In the genomic region with DNA sequence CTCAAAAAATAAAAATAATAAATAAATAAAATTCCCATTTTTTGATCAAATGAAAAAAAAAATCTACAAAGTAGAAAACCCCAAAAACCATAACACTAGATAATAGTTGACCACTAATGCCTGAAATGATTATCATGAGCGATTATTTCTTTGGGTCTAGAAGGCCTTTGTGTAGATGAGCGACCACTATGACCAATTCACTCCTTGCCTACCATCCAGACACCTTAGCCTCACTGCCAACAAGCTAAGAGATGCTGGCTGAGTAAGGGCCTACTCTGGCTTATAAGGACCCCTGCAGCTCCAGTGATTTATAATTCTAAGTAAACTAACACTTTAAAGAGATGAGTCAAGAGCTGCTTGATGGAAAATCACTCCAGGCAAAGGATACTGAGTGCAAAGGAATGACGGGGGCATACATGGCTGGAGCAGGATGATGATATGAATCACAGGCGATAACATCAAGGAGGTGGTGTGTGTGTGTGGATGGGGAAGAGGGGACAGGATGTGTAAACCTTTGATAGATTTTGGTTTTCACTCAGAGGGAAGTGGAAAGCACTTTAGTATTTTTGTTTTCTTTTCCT, we compare ENCODE assay signal across 16 cellular contexts. TPM values are rescaled to one million over a fixed set of nuclear protein-coding genes. Genes with fewer than 3 reads are reported as not detected.
DNase-seq lines count a peak whose midpoint lies in the region; ATAC-seq, FAIRE-seq and TF ChIP-seq lines count a peak whose summit lies in the region.
"Had no signal": no experiment of that assay in that cellular context is flagged by ENCODE, and none has a peak within 500 bp of the region (broad histone marks: within the 10 kb centered on the region; RNA-seq: fewer than 3 reads in every experiment).

No MANE protein-coding gene starts in this region.

- in situ Hi-C loops in ACHN (cut with HindIII; ENCODE audit: low pct_ligation_motif_present, low pct_unique_long_range_greater_than_20kb, low sequenced_read_pairs), result no loop called here

- peaks cover under 1% of the 10 kb centered on the region for H3K79me2 ChIP-seq in astrocyte (ENCODE audit: insufficient read depth, low read length)

- H3K36me3 Mint-ChIP-seq in astrocyte (ENCODE audit: low read depth, unreplicated experiment), result peaks cover 5% of the 10 kb centered on the region
- H3K36me3 Mint-ChIP-seq: activated naive CD8-positive, alpha-beta T cell had no signal

- H3K27me3 ChIP-seq in astrocyte (ENCODE audit: insufficient read depth, low read length), result no peaks in the 10 kb centered on the region
- H3K27me3 ChIP-seq in effector memory CD4-positive, alpha-beta T cell (replicated peaks; ENCODE audit: control insufficient read depth, insufficient read depth, low read length, poor library complexity, severe bottlenecking), result no peaks in the 10 kb centered on the region
- H3K27me3 ChIP-seq: thyroid gland had no signal

- no peak overlapping the region for H2AFZ ChIP-seq in astrocyte (ENCODE audit: low read depth, low read length)

- ATAC-seq in GM21390 (IDR thresholded peaks at IDR 0.05; ENCODE audit: unreplicated experiment), result no peak
- ATAC-seq: effector memory CD8-positive, alpha-beta T cell had no signal

- H4K20me1 ChIP-seq in astrocyte (ENCODE audit: insufficient read depth, low read length), result no peaks in the 10 kb centered on the region
- H4K20me1 ChIP-seq: BLaER1 had no signal

- FAIRE-seq in astrocyte (lab: Jason Lieb, UNC), result peak; percentile 23

- H3K4me1 Mint-ChIP-seq in astrocyte (ENCODE audit: low read depth, unreplicated experiment), result peaks cover 14% of the 10 kb centered on the region

- H3K36me3 ChIP-seq in astrocyte (ENCODE audit: insufficient read depth, low read length), result no peaks in the 10 kb centered on the region
- no peaks in the 10 kb centered on the region for H3K36me3 ChIP-seq in effector memory CD4-positive, alpha-beta T cell (ENCODE audit: control insufficient read depth, insufficient read depth, low read length)
- H3K36me3 ChIP-seq: BLaER1, thyroid gland had no signal

- TF ChIP-seq CTCF in astrocyte (IDR thresholded peaks at IDR 0.05; ENCODE audit: insufficient read depth, low read depth, low read length), result no peak

- H3K27ac Mint-ChIP-seq in astrocyte (ENCODE audit: unreplicated experiment), result peak overlapping the region; percentile 78
- H3K27ac Mint-ChIP-seq: activated naive CD8-positive, alpha-beta T cell; effector memory CD8-positive, alpha-beta T cell had no signal

- peak overlapping the region; percentile 72 for H3K27ac ChIP-seq in astrocyte (ENCODE audit: low read depth, low read length)
- no peak overlapping the region for H3K27ac ChIP-seq in effector memory CD4-positive, alpha-beta T cell (ENCODE audit: insufficient read depth, low read length, poor library complexity, severe bottlenecking)
- H3K27ac ChIP-seq: BLaER1, skin epidermis, thyroid gland had no signal

- H3K4me3 ChIP-seq in astrocyte (ENCODE audit: insufficient read depth, low read depth, low read length), result no peak overlapping the region
- H3K4me3 ChIP-seq in effector memory CD4-positive, alpha-beta T cell (ENCODE audit: insufficient read depth, low read depth, low read length, poor library complexity, severe bottlenecking), result no peak overlapping the region
- H3K4me3 ChIP-seq: BLaER1, thyroid gland had no signal

- no peak overlapping the region for H3K4me3 Mint-ChIP-seq in astrocyte (ENCODE audit: unreplicated experiment)
- H3K4me3 Mint-ChIP-seq: activated naive CD8-positive, alpha-beta T cell; effector memory CD8-positive, alpha-beta T cell had no signal

- H3K27me3 Mint-ChIP-seq in astrocyte (ENCODE audit: low read depth, unreplicated experiment), result no peaks in the 10 kb centered on the region

- peaks cover 2% of the 10 kb centered on the region for H3K9me3 Mint-ChIP-seq in astrocyte (ENCODE audit: unreplicated experiment)
- H3K9me3 Mint-ChIP-seq: effector memory CD8-positive, alpha-beta T cell had no signal

- peak overlapping the region; percentile 54 for H3K4me2 ChIP-seq in astrocyte (ENCODE audit: low read length)
- H3K4me2 ChIP-seq: BLaER1 had no signal

- H3K4me1 ChIP-seq in astrocyte (ENCODE audit: insufficient read depth, low read length), result peaks cover 12% of the 10 kb centered on the region
- no peaks in the 10 kb centered on the region for H3K4me1 ChIP-seq in effector memory CD4-positive, alpha-beta T cell (ENCODE audit: control insufficient read depth, insufficient read depth, low read length, poor library complexity, severe bottlenecking)

- H3K9ac ChIP-seq in astrocyte (ENCODE audit: low read length), result peak overlapping the region; percentile 26
- H3K9ac ChIP-seq: BLaER1 had no signal

- DNase-seq in ACHN (peak; percentile 72), HK-2 (ENCODE audit: unreplicated experiment) (peak; percentile 46), astrocyte (ENCODE audit: low read depth) (peak; percentile 99), hepatic stellate cell (ENCODE audit: low spot score) (peak; percentile 83), NCI-H187 treated with DMSO at 0.1 percent for 48 hours (lab: John Stamatoyannopoulos, UW) (no peak)
- no peak for DNase-seq in effector memory CD4-positive, alpha-beta T cell
- DNase-seq in effector CD4-positive, alpha-beta T cell, result no peak
- DNase-seq: effector memory CD8-positive, alpha-beta T cell; KBM-7; NCI-H1930; T-helper 9 cell; thyroid gland had no signal

- H3K9me3 ChIP-seq in astrocyte (ENCODE audit: insufficient read depth, low read depth, low read length), result no peaks in the 10 kb centered on the region
- no peaks in the 10 kb centered on the region for H3K9me3 ChIP-seq in effector memory CD4-positive, alpha-beta T cell (ENCODE audit: control insufficient read depth, low read length)
- H3K9me3 ChIP-seq: thyroid gland had no signal

RNA-seq across cellular contexts. Expression of gene F2RL1, which starts 4.8 kb away (rescaled TPM):
- total RNA-seq in astrocyte, result 140 and 164 TPM in 2 replicates

RNA-seq across cellular contexts. Expression of gene S100Z, which starts 35.7 kb away (rescaled TPM):
- not detected in 2 replicates for total RNA-seq in astrocyte
- total RNA-seq: thyroid gland had no signal

Comparison
In these comparisons a context has a peak if more than half of its experiments do, and no peak if none do; other contexts are left out.
1. DNase-seq: peak in ACHN (single experiment), HK-2 (single experiment), astrocyte (single experiment) and hepatic stellate cell (single experiment); none in NCI-H187 treated with DMSO at 0.1 percent for 48 hours (single experiment), effector memory CD4-positive, alpha-beta T cell (0 of 3) and effector CD4-positive, alpha-beta T cell (single experiment).